ENCODE assay signal across 15 cellular contexts in genomic region chr9:112051812-112052211, GRCh38.
A peak's percentile ranks its signal among the peaks of the same experiment; 100 is the strongest.
DNase-seq lines count a peak whose midpoint lies in the region; ATAC-seq, FAIRE-seq and TF ChIP-seq lines count a peak whose summit lies in the region.
"Had no signal": no experiment of that assay in that cellular context is flagged by ENCODE, and none has a peak within 500 bp of the region (broad histone marks: within the 10 kb centered on the region; RNA-seq: fewer than 3 reads in every experiment).

No MANE protein-coding gene starts in this region.

- H3F3A ChIP-seq in MM.1S (ENCODE audit: insufficient read depth, low read length) = no peaks in the 10 kb centered on the region; the same call in 1 of the 2 replicates

- H3K27ac ChIP-seq in MM.1S (ENCODE audit: low read length) = no peak overlapping the region
- H3K27ac ChIP-seq: left ventricle myocardium inferior, neutrophil had no signal

- no peaks in the 10 kb centered on the region for H3K36me3 ChIP-seq in MM.1S (replicated peaks; ENCODE audit: insufficient read depth, low read length)
- H3K36me3 ChIP-seq: tibial nerve had no signal

- H3K9ac ChIP-seq in MM.1S (ENCODE audit: low read length) = no peak overlapping the region

- DNase-seq in A172 (ENCODE audit: low spot score) (peak; percentile 72), MM.1S (no peak), fibroblast of peridontal ligament (ENCODE audit: extremely low read depth) (peak; percentile 76), frontal cortex (ENCODE audit: low spot score in 2 of 2) (no peak)
- no peak for DNase-seq in activated T-cell treated with anti-CD3 and anti-CD28 coated beads, Interleukin-2, amount 50 U/mL, for 4 hours
- DNase-seq: activated effector memory CD4-positive, alpha-beta T cell treated with anti-CD3 and anti-CD28 coated beads, Interleukin-2, amount 50 U/mL, for 16 hours; left ventricle myocardium inferior; NCI-H2171 treated with DMSO at 0.1 percent for 48 hours; OCI-M1; T-helper 2 cell had no signal

- no peaks in the 10 kb centered on the region for H3K9me2 ChIP-seq in MM.1S (replicated peaks; ENCODE audit: insufficient read depth, low read length)

- peaks cover 13% of the 10 kb centered on the region for H3K4me1 Mint-ChIP-seq in activated T-cell treated with anti-CD3 and anti-CD28 coated beads, Interleukin-2, amount 50 U/mL, for 4 hours (ENCODE audit: low read depth)

- H3K27me3 Mint-ChIP-seq in activated T-cell treated with anti-CD3 and anti-CD28 coated beads, Interleukin-2, amount 50 U/mL, for 4 hours (ENCODE audit: low read depth) = no peaks in the 10 kb centered on the region

- H3K79me2 ChIP-seq in MM.1S (ENCODE audit: low read length) = no peaks in the 10 kb centered on the region

- H3K4me3 ChIP-seq in MM.1S (ENCODE audit: low read length) = no peak overlapping the region
- H3K4me3 ChIP-seq: left ventricle myocardium inferior, tibial nerve had no signal

- no peaks in the 10 kb centered on the region for H4K20me1 ChIP-seq in MM.1S (ENCODE audit: insufficient read depth, low read length)

- H3K36me3 Mint-ChIP-seq in activated T-cell treated with anti-CD3 and anti-CD28 coated beads, Interleukin-2, amount 50 U/mL, for 4 hours (ENCODE audit: insufficient read depth) = peaks cover 19% of the 10 kb centered on the region

- H3K27me3 ChIP-seq in MM.1S (replicated peaks; ENCODE audit: insufficient read depth, low read length) = no peaks in the 10 kb centered on the region
- H3K27me3 ChIP-seq: neutrophil, tibial nerve had no signal

- H3K4me3 Mint-ChIP-seq in activated T-cell treated with anti-CD3 and anti-CD28 coated beads, Interleukin-2, amount 50 U/mL, for 4 hours = no peak overlapping the region

- no peak for FAIRE-seq in frontal cortex (lab: Jason Lieb, UNC)

- peaks cover 12% of the 10 kb centered on the region for H3K4me1 ChIP-seq in MM.1S (ENCODE audit: low read length)

- TF ChIP-seq CTCF in MM.1S (IDR thresholded peaks at IDR 0.05; ENCODE audit: low read length) = no peak

- H3K9me3 ChIP-seq in MM.1S (replicated peaks; ENCODE audit: insufficient read depth, low read length) = no peaks in the 10 kb centered on the region
- H3K9me3 ChIP-seq: left ventricle myocardium inferior, neutrophil, tibial nerve had no signal

- no peak overlapping the region for H2AFZ ChIP-seq in MM.1S (ENCODE audit: low read length)

- H3K4me2 ChIP-seq in MM.1S (ENCODE audit: low read depth, low read length) = peak overlapping the region; percentile 44; the same call in 1 of the 2 replicates

- H3K9me3 Mint-ChIP-seq in activated T-cell treated with anti-CD3 and anti-CD28 coated beads, Interleukin-2, amount 50 U/mL, for 4 hours = peaks cover 13% of the 10 kb centered on the region

- ATAC-seq in GM19372 (IDR thresholded peaks at IDR 0.05; ENCODE audit: low read depth, unreplicated experiment) (peak; percentile 70), GM19328 (IDR thresholded peaks at IDR 0.05; ENCODE audit: unreplicated experiment) (no peak), HG03571 (IDR thresholded peaks at IDR 0.05; ENCODE audit: unreplicated experiment) (no peak)
- no peak for ATAC-seq in activated T-cell treated with anti-CD3 and anti-CD28 coated beads, Interleukin-2, amount 50 U/mL, for 4 hours

Comparison
In these comparisons a context has a peak if more than half of its experiments do, and no peak if none do; other contexts are left out.
1. DNase-seq: peak in A172 (single experiment) and fibroblast of peridontal ligament (single experiment); none in MM.1S (single experiment), frontal cortex (0 of 2) and activated T-cell treated with anti-CD3 and anti-CD28 coated beads, Interleukin-2, amount 50 U/mL, for 4 hours (single experiment).